14 cellular contexts compared by ENCODE assay signal in the genomic region with DNA sequence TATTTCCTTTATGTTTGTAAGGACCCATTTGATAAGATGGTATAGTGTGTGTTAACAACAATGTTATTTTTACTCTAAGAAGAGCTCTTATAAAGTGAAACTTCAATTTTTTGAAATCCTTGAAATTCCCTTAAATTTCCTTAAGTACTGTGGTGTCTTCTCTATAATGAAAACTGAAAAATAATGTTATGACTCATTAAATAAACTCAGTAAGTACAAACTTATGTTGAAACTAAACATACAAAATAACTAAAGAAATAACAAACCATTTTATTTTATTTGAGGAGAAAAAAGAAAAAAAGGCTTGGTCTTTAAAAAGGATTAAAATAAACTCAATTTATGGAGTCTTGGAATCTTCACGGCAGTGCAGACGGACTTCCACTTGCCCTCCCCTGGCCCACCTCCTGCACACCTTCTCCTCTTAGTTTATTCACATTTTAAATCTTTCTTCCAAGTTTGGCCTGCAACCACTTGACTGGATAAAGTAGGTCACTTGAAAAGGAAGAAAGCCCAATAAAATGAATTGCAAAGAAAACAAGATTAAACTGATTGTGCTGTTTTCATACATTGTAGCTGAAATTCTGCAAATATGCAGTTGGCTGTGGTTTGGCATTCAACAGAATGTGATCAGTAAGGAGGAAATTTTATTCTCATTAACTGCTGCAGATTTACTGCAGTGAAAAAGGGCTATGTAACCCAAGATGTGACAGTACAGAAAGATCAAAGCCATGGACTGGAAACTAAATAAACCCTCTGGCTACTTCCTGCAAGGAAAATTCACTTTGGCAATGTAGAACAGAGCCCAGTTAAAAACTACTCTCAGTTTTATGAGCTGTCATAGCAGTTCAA. TPM values are rescaled to one million over a fixed set of nuclear protein-coding genes. Genes with fewer than 3 reads are reported as not detected.
DNase-seq lines count a peak whose midpoint lies in the region; FAIRE-seq and TF ChIP-seq lines count a peak whose summit lies in the region.
"Had no signal": no experiment of that assay in that cellular context is flagged by ENCODE, and none has a peak within 500 bp of the region (broad histone marks: within the 10 kb centered on the region; RNA-seq: fewer than 3 reads in every experiment).

No MANE protein-coding gene starts in this region.

- H3K4me1 ChIP-seq in breast epithelium, result peaks cover 0 to 4% of the 10 kb centered on the region in 2 donors
- H3K4me1 ChIP-seq in transverse colon, result peaks cover 0 to 14% (median 9%) of the 10 kb centered on the region in 4 donors

- no peak for TF ChIP-seq POLR2A in breast epithelium (IDR thresholded peaks at IDR 0.05)
- TF ChIP-seq POLR2A in transverse colon (IDR thresholded peaks at IDR 0.05), result no peak

- intact Hi-C loops in breast epithelium (cut with DNase I; ENCODE audit: low total_unique reads), result no loop called here
- intact Hi-C loops in transverse colon (cut with DNase I; ENCODE audit: low total_unique reads), result no loop called here

- TF ChIP-seq CTCF in breast epithelium (IDR thresholded peaks at IDR 0.05), result no peak
- no peak for TF ChIP-seq CTCF in transverse colon (IDR thresholded peaks at IDR 0.05)

- no peak overlapping the region for H3K27ac ChIP-seq in breast epithelium
- peak overlapping the region in 3 of 4 donors; percentile 3 to 9 (median 4) for H3K27ac ChIP-seq in transverse colon

- TF ChIP-seq EP300 in transverse colon (IDR thresholded peaks at IDR 0.05; ENCODE audit: low read depth), result no peak

- FAIRE-seq in frontal cortex (lab: Jason Lieb, UNC), result peak; percentile 62

- peak; percentile 18 to 66 for DNase-seq in T47D (ENCODE audit: low read depth in 1 of 2, low spot score in 1 of 2)
- DNase-seq in breast epithelium (ENCODE audit: low spot score in 2 of 2), result no peak
- DNase-seq in SK-MEL-5 (ENCODE audit: low read depth, low spot score), result peak; percentile 3
- no peak for DNase-seq in frontal cortex (ENCODE audit: low spot score in 2 of 2)
- no peak for DNase-seq in transverse colon
- DNase-seq in NCI-H526 (lab: John Stamatoyannopoulos, UW), result no peak
- DNase-seq in activated effector memory CD4-positive, alpha-beta T cell treated with anti-CD3 and anti-CD28 coated beads, Interleukin-2, amount 50 U/mL, for 16 hours, result no peak
- no peak for DNase-seq in NCI-H1436 treated with DMSO at 0.1 percent for 48 hours (lab: John Stamatoyannopoulos, UW)
- DNase-seq: ACHN; effector memory CD8-positive, alpha-beta T cell; GOT3; Karpas-422; NCI-H748 treated with DMSO at 0.1 percent for 48 hours; SW 1271 had no signal

- whole genome bisulfite sequencing in transverse colon (ENCODE audit: low coverage in 1 of 2), 2 donors, result 31 to 34% methylated on average over 2 of the region's 2 CpGs

- H3K9me3 ChIP-seq in breast epithelium (no peaks in the 10 kb centered on the region), transverse colon (no peaks in the 10 kb centered on the region)

- in situ Hi-C loops in T47D (cut with HindIII; ENCODE audit: low pct_unique_long_range_greater_than_20kb, low sequenced_read_pairs), result no loop called here
- in situ Hi-C loops in SK-MEL-5 (cut with HindIII; ENCODE audit: low pct_unique_long_range_greater_than_20kb, low sequenced_read_pairs), result no loop called here
- in situ Hi-C loops in transverse colon (cut with MboI; ENCODE audit: low pct_ligation_motif_present in 1 of 4, low pct_unique_long_range_greater_than_20kb in 1 of 4, low sequenced_read_pairs in 3 of 4), result loop anchor here in 1 of 4 donors (25.0 kb wide), 1 partner anchor 995 kb away; a partner anchor contains a TSS

- H3K27me3 ChIP-seq in breast epithelium (no peaks in the 10 kb centered on the region), transverse colon (no peaks in the 10 kb centered on the region)

- H3K36me3 ChIP-seq in breast epithelium (no peaks in the 10 kb centered on the region), transverse colon (no peaks in the 10 kb centered on the region)

- H3K4me3 ChIP-seq in breast epithelium, result no peak overlapping the region
- H3K4me3 ChIP-seq in transverse colon, result no peak overlapping the region

RNA-seq across cellular contexts. Expression of a gene that starts 48.5 kb away (rescaled TPM):
- total RNA-seq in breast epithelium (10 to 100 TPM in 2 of 3 donors, 1 to 10 TPM in 1; 9.1 to 33.7 (median 17.4) TPM), frontal cortex (11.0 TPM), transverse colon (10 to 100 TPM; 12.3 to 42.3 (median 25.1) TPM)
- total RNA-seq in SK-MEL-5 (2014; rRNA removed; shearing (Covaris generic)), result 5.5 and 7.1 TPM in 2 replicates
- polyA plus RNA-seq in SK-MEL-5 (2015; cell fraction: cytosol; rRNA removed), result 2.0 and 6.2 TPM in 2 replicates
- 17.0 and 18.6 TPM in 2 replicates for polyA plus RNA-seq in SK-MEL-5 (2015; cell fraction: nucleus; rRNA removed)

Comparison
In these comparisons a context has a peak if more than half of its experiments do, and no peak if none do; other contexts are left out.
1. DNase-seq: peak in T47D (2 of 2) and SK-MEL-5 (single experiment); none in breast epithelium (0 of 2), frontal cortex (0 of 2), transverse colon (single experiment), NCI-H526 (0 of 2), activated effector memory CD4-positive, alpha-beta T cell treated with anti-CD3 and anti-CD28 coated beads, Interleukin-2, amount 50 U/mL, for 16 hours (single experiment) and NCI-H1436 treated with DMSO at 0.1 percent for 48 hours (single experiment).
2. H3K27ac ChIP-seq: peak in transverse colon (3 of 4); none in breast epithelium (0 of 2).